In genomic region chr17:62366191-62366590, GRCh38 we compare ENCODE assay signal across 3 cellular contexts.
TF ChIP-seq lines count a peak whose summit lies in the region.

No MANE protein-coding gene starts in this region.

TF ChIP-seq in HepG2, 621 proteins besides CTCF, POLR2A, EP300 and RAD21:
- TF ChIP-seq CREB1 (IDR thresholded peaks at IDR 0.05) = 0 out of 2 replicates have a peak, but pooled peaks have one; percentile 15
- TF ChIP-seq CREB1 (CRISPR knock-in tag; IDR thresholded peaks at IDR 0.05) = no peak
- TF ChIP-seq ATF7 (IDR thresholded peaks at IDR 0.05) = peak; percentile 90
- no peak for TF ChIP-seq ATF7 (CRISPR knock-in tag; IDR thresholded peaks at IDR 0.05)
- TF ChIP-seq ZMYM4 (CRISPR knock-in tag; IDR thresholded peaks at IDR 0.05) = no peak

TF ChIP-seq in HEK293, 187 proteins besides CTCF, POLR2A, EP300 and RAD21:
- TF ChIP-seq ZNF114 (tag by site-specific recombination; IDR thresholded peaks at IDR 0.05) = no peak
- TF ChIP-seq, protein P1, sequence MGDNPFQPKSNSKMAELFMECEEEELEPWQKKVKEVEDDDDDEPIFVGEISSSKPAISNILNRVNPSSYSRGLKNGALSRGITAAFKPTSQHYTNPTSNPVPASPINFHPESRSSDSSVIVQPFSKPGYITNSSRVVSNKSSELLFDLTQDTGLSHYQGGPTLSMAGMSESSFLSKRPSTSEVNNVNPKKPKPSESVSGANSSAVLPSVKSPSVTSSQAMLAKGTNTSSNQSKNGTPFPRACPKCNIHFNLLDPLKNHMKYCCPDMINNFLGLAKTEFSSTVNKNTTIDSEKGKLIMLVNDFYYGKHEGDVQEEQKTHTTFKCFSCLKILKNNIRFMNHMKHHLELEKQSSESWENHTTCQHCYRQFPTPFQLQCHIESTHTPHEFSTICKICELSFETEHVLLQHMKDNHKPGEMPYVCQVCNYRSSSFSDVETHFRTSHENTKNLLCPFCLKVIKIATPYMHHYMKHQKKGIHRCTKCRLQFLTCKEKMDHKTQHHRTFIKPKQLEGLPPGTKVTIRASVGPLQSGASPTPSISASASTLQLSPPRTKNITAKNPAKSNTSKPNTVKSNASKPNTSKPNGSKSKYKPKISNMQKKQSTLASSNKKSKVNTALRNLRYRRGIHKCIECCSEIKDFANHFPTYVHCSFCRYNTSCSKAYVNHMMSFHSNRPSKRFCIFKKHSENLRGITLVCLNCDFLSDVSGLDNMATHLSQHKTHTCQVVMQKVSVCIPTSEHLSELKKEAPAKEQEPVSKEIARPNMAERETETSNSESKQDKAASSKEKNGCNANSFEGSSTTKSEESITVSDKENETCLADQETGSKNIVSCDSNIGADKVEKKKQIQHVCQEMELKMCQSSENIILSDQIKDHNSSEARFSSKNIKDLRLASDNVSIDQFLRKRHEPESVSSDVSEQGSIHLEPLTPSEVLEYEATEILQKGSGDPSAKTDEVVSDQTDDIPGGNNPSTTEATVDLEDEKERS (tag by site-specific recombination; IDR thresholded peaks at IDR 0.05) = no peak
- TF ChIP-seq ATF2 (tag by site-specific recombination; IDR thresholded peaks at IDR 0.05; ENCODE audit: low read depth) = peak; percentile 60; the same call in 1 of the 2 replicates
- no peak for TF ChIP-seq ZNF530 (tag by site-specific recombination; IDR thresholded peaks at IDR 0.05; ENCODE audit: low read depth)
- TF ChIP-seq ZNF792 (tag by site-specific recombination; IDR thresholded peaks at IDR 0.05) = no peak

TF ChIP-seq in K562, 482 proteins besides CTCF, POLR2A, EP300 and RAD21:
- TF ChIP-seq YY1 (IDR thresholded peaks at IDR 0.05; ENCODE audit: borderline replicate concordance in 1 of 3, control insufficient read depth in 1 of 3, extremely low read depth in 1 of 3, insufficient read depth in 3 of 3, insufficient read length in 1 of 3, insufficient replicate concordance in 2 of 3, low read depth in 1 of 3, low read length in 2 of 3) = no peak
- TF ChIP-seq, protein P2, sequence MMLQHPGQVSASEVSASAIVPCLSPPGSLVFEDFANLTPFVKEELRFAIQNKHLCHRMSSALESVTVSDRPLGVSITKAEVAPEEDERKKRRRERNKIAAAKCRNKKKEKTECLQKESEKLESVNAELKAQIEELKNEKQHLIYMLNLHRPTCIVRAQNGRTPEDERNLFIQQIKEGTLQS (IDR thresholded peaks at IDR 0.05) = peak; percentile 54
- TF ChIP-seq, protein P2 (CRISPR knock-in tag; conservative IDR thresholded peaks at IDR 0.05) = no peak
- TF ChIP-seq ZNF778 (CRISPR knock-in tag; IDR thresholded peaks at IDR 0.05) = no peak
- no peak for TF ChIP-seq RFX1 (IDR thresholded peaks at IDR 0.05)
- TF ChIP-seq ZNF764 (CRISPR knock-in tag; IDR thresholded peaks at IDR 0.05; ENCODE audit: low read depth) = no peak
